In the genomic region with DNA sequence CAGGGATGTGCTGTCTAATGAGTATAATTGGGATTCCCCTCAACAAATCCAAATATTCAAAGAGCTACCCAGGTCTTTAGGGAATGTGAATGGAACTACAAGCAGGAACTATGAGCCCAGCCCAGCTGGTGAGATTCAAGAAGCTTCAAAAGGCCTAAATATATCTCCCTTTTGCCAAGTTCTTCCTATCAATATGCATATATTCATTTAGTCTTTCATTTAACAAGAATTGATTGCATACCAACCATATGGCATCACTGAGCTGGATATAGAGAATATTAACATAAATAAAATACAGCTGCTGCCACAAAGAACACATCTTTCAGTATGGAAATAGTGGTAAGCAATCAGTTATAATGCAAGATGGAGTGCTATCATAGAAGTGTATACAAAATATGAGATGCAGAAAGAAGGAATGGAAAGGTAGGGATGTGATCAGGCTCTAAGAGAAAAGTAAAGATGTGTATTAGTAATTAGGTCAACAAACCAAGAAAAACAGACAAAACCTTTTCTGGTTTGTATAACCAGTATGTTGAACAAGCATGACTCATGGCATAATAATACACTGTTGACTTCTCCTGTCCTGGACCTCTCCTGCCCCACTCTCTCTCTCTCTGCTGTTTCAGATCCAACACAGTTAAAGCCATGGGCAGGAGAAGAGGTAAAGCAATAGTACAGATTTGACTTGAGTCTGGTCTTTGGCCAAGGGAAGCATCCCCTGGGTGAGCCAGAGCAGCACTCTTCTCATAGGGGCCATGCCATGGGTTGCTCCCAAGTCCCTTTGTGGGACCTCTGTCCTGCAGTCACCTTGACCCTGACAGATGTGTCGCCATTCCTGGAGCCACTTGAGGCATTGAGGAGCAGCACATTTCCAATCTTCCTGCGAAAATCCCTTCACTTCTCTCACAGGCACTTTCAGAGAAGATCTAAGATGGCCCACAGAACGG, we compare ENCODE assay signal across 8 cellular contexts. TPM values are rescaled to one million over a fixed set of nuclear protein-coding genes. Genes with fewer than 3 reads are reported as not detected.
DNase-seq lines count a peak whose midpoint lies in the region; ATAC-seq, FAIRE-seq and TF ChIP-seq lines count a peak whose summit lies in the region.

No MANE protein-coding gene starts in this region.

- POLR2A ChIA-PET in K562 (lab: Yijun Ruan, JAX): interaction anchor here (1.3 kb wide), 1 partner anchor 11 kb away, joined by 3 read pairs; no protein-coding TSS in a partner anchor

- H3K9me3 Mint-ChIP-seq in activated naive CD8-positive, alpha-beta T cell treated with anti-CD3 and anti-CD28 coated beads, Interleukin-2, amount 50 U/mL, for 24 hours: no peaks in the 10 kb centered on the region

- TF ChIP-seq RAD21 in K562 (CRISPR knock-in tag; conservative IDR thresholded peaks at IDR 0.05 in 1 of 2, IDR thresholded peaks at IDR 0.05 in 1 of 2): no peak

- no peak overlapping the region for H3K9ac ChIP-seq in HUES6 (ENCODE audit: low read length)
- no peak overlapping the region for H3K9ac ChIP-seq in K562 (ENCODE audit: insufficient read depth in 1 of 2, low read depth in 2 of 2, low read length in 2 of 2)
- H3K9ac ChIP-seq in kidney (ENCODE audit: low read length in 2 of 2): peak overlapping the region in 1 of 2 donors; percentile 31

- H3K36me3 ChIP-seq in HUES6 (ENCODE audit: control insufficient read depth, insufficient read depth, low read length) (no peaks in the 10 kb centered on the region), K562 (ENCODE audit: control insufficient read depth, insufficient read depth, low read length) (no peaks in the 10 kb centered on the region), kidney (ENCODE audit: control insufficient read depth in 1 of 2, insufficient read depth in 2 of 2, low read length in 2 of 2) (no peaks in the 10 kb centered on the region), suprapubic skin (no peaks in the 10 kb centered on the region)

- H3K4me1 ChIP-seq in HUES6 (ENCODE audit: control insufficient read depth, insufficient read depth, low read length) (peaks cover 28% of the 10 kb centered on the region), K562 (replicated peaks in 1 of 2; ENCODE audit: control insufficient read depth in 2 of 2, insufficient read depth in 2 of 2, low read length in 2 of 2) (peaks cover 4 to 53% of the 10 kb centered on the region in 2 experiments; a peak in 4 of 5 replicates), kidney (ENCODE audit: control insufficient read depth in 1 of 2, insufficient read depth in 1 of 2, low read depth in 1 of 2, low read length in 2 of 2) (peaks cover 14 to 26% of the 10 kb centered on the region in 2 donors), suprapubic skin (peaks cover 68% of the 10 kb centered on the region)

- no peak overlapping the region for H3K4me3 Mint-ChIP-seq in activated naive CD8-positive, alpha-beta T cell treated with anti-CD3 and anti-CD28 coated beads, Interleukin-2, amount 50 U/mL, for 24 hours

- H3K9me1 ChIP-seq in K562 (ENCODE audit: control insufficient read depth, insufficient read depth, low read length): no peaks in the 10 kb centered on the region

- DNase-seq in K562 (ENCODE audit: extremely low read depth in 1 of 4, low spot score in 3 of 4) (no peak), kidney (no peak), suprapubic skin (ENCODE audit: low spot score in 2 of 2) (no peak)
- DNase-seq in activated naive CD8-positive, alpha-beta T cell treated with anti-CD3 and anti-CD28 coated beads, Interleukin-2, amount 50 U/mL, for 24 hours: no peak

- H3K4me3 ChIP-seq in HUES6 (ENCODE audit: low read depth, low read length): no peak overlapping the region
- H3K4me3 ChIP-seq in K562: no peak overlapping the region
- no peak overlapping the region for H3K4me3 ChIP-seq in kidney (ENCODE audit: low read length in 2 of 2)
- no peak overlapping the region for H3K4me3 ChIP-seq in suprapubic skin

- no peak for TF ChIP-seq EP300 in K562 (IDR thresholded peaks at IDR 0.05; ENCODE audit: low read length)
- TF ChIP-seq EP300 in suprapubic skin (IDR thresholded peaks at IDR 0.05): no peak

- WGBS in K562 (ENCODE audit: insufficient coverage, low coverage, missing lambda C conversion rate): 50% methylated on average over 3 of the region's 3 CpGs
- WGBS in suprapubic skin: 100% methylated on average over 3 of the region's 3 CpGs

- peaks cover 6% of the 10 kb centered on the region for H3K27me3 Mint-ChIP-seq in activated naive CD8-positive, alpha-beta T cell treated with anti-CD3 and anti-CD28 coated beads, Interleukin-2, amount 50 U/mL, for 24 hours

- no peaks in the 10 kb centered on the region for H3K27me3 ChIP-seq in HUES6 (ENCODE audit: control insufficient read depth, insufficient read depth, low read length)
- no peaks in the 10 kb centered on the region for H3K27me3 ChIP-seq in K562 (ENCODE audit: control insufficient read depth in 2 of 2, insufficient read depth in 2 of 2, low read length in 2 of 2)
- no peaks in the 10 kb centered on the region for H3K27me3 ChIP-seq in suprapubic skin

- peak overlapping the region; percentile 29; the same call in 1 of the 2 replicates for H2AFZ ChIP-seq in K562 (ENCODE audit: low read depth, low read length)

- peaks cover 20% of the 10 kb centered on the region for H3K4me1 Mint-ChIP-seq in activated naive CD8-positive, alpha-beta T cell treated with anti-CD3 and anti-CD28 coated beads, Interleukin-2, amount 50 U/mL, for 24 hours

- TF ChIP-seq CTCF in K562 (IDR thresholded peaks at IDR 0.05 in 2 of 3, conservative IDR thresholded peaks at IDR 0.05 in 1 of 3; ENCODE audit: insufficient read depth in 2 of 3, low read depth in 1 of 3, low read length in 3 of 3): no peak
- TF ChIP-seq CTCF in kidney (IDR thresholded peaks at IDR 0.05; ENCODE audit: borderline replicate concordance, extremely low read depth, insufficient read depth): no peak
- TF ChIP-seq CTCF in suprapubic skin (IDR thresholded peaks at IDR 0.05): no peak

- intact Hi-C loops in K562 (cut with micrococcal nuclease) (no loop called here), kidney (cut with DNase I) (no loop called here)

- H3K27ac ChIP-seq in HUES6 (ENCODE audit: low read depth, low read length) (peak overlapping the region; percentile 96), K562 (ENCODE audit: extremely low read depth, low read depth, low read length) (peak overlapping the region; percentile 80; the same call in 1 of the 3 replicates), kidney (ENCODE audit: low read depth in 2 of 2, low read length in 2 of 2) (peak overlapping the region; percentile 71 to 81), suprapubic skin (peak overlapping the region; percentile 90)

- no peak overlapping the region; the same call in 1 of the 2 replicates for H3K4me2 ChIP-seq in K562 (ENCODE audit: insufficient read depth, low read length)

- ATAC-seq in K562 (no peak), GM19463 (IDR thresholded peaks at IDR 0.05; ENCODE audit: unreplicated experiment) (no peak), GM19035 (IDR thresholded peaks at IDR 0.05; ENCODE audit: unreplicated experiment) (no peak), HG02763 (IDR thresholded peaks at IDR 0.05; ENCODE audit: unreplicated experiment) (no peak)
- no peak for ATAC-seq in activated naive CD8-positive, alpha-beta T cell treated with anti-CD3 and anti-CD28 coated beads, Interleukin-2, amount 50 U/mL, for 24 hours

- H3K9me3 ChIP-seq in HUES6 (ENCODE audit: control insufficient read depth, insufficient read depth, low read depth, low read length) (no peaks in the 10 kb centered on the region; the same call in 1 of the 2 replicates), K562 (replicated peaks; ENCODE audit: control insufficient read depth, insufficient read depth, low read depth, low read length) (no peaks in the 10 kb centered on the region; the same call in 1 of the 2 replicates), kidney (ENCODE audit: control insufficient read depth in 1 of 2, low read length in 2 of 2) (no peaks in the 10 kb centered on the region), suprapubic skin (no peaks in the 10 kb centered on the region)

- TF ChIP-seq POLR2A in K562 (conservative IDR thresholded peaks at IDR 0.05) (no peak), suprapubic skin (IDR thresholded peaks at IDR 0.05) (no peak)

- no peak overlapping the region for H3K27ac Mint-ChIP-seq in activated naive CD8-positive, alpha-beta T cell treated with anti-CD3 and anti-CD28 coated beads, Interleukin-2, amount 50 U/mL, for 24 hours

- BruUV-seq in K562 (replicated peaks; lab: Mats Ljungman, UMichigan): no TSS peak

- no peaks in the 10 kb centered on the region for H3K79me2 ChIP-seq in K562 (ENCODE audit: control insufficient read depth, insufficient read depth, low read length)

- H3K36me3 Mint-ChIP-seq in activated naive CD8-positive, alpha-beta T cell treated with anti-CD3 and anti-CD28 coated beads, Interleukin-2, amount 50 U/mL, for 24 hours (ENCODE audit: low read depth): no peaks in the 10 kb centered on the region

- in situ Hi-C loops in K562 (cut with MboI): no loop called here

- H4K20me1 ChIP-seq in K562 (replicated peaks; ENCODE audit: control insufficient read depth, insufficient read depth, low read length): no peaks in the 10 kb centered on the region

- no peak for FAIRE-seq in K562 (lab: Jason Lieb, UNC)
- no peak for FAIRE-seq in kidney (lab: Jason Lieb, UNC)

- CTCF ChIA-PET in K562 (lab: Yijun Ruan, JAX; ENCODE audit: low intra/inter-chr PET ratio): no interaction called here

TF ChIP-seq in K562, 482 proteins besides CTCF, POLR2A, EP300 and RAD21 (continues in another document):
- peak; percentile 41; the same call in 1 of the 2 replicates for TF ChIP-seq SMARCA4 (IDR thresholded peaks at IDR 0.05)

RNA-seq across cellular contexts. Expression of a gene that starts 58.6 kb away (rescaled TPM):
- total RNA-seq in K562 (2011; cell fraction: chromatin; rRNA removed; ENCODE audit: low replicate concordance): not detected in 2 replicates
- 0.13 TPM in 1 of 2 replicates, not detected in the other for total RNA-seq in K562 (2011; cell fraction: nucleolus; rRNA removed)
- not detected in 2 replicates for total RNA-seq in K562 (2011; cell fraction: nucleoplasm; rRNA removed)
- total RNA-seq in K562 (2014; rRNA removed) (0.05 and 0.16 TPM in 2 replicates), K562 (2014; rRNA removed; fragmentation: Illumina TruSeq; extraction: Trizol) (0.11 and 0.16 TPM in 2 replicates), K562 (2015; rRNA removed; fragmentation: Illumina TruSeq; extraction: Trizol) (0.14 and 0.23 TPM in 2 replicates), K562 (2021) (0.51 and 0.58 TPM in 2 replicates), kidney (54.6 TPM), suprapubic skin (10 to 100 TPM; 13.0 to 29.1 (median 18.9) TPM)
- polyA plus RNA-seq in K562 (2011; rRNA removed) (not detected in 2 replicates), K562 (2014; fragmentation: Illumina TruSeq; extraction: Trizol) (0.19 and 0.24 TPM in 2 replicates), K562 (2014; fragmentation: Nextera tagmentation; extraction: Ambion mirVana) (under 1 TPM; 0.04 to 0.11 TPM), K562 (2014; rRNA removed) (0.03 TPM in 1 of 2 replicates, not detected in the other), kidney (ENCODE audit: insufficient read depth, low read depth, low replicate concordance) (53.4 TPM)
- 0.03 and 0.12 TPM in 2 replicates for polyA plus RNA-seq in K562 (2011; cell fraction: cytosol; rRNA removed)
- 0.06 TPM in 1 of 2 replicates, not detected in the other for polyA plus RNA-seq in K562 (2011; cell fraction: nucleus; rRNA removed)
- polyA plus RNA-seq in K562 (2012): 0.33 and 0.69 TPM in 2 replicates
- 0.03 TPM in 1 of 2 replicates, not detected in the other for polyA minus RNA-seq in K562 (2011; rRNA and poly(A)+ RNA removed)
- 2.6 and 3.0 TPM in 2 replicates for polyA minus RNA-seq in K562 (2011; cell fraction: cytosol; rRNA and poly(A)+ RNA removed)
- 0.13 and 0.33 TPM in 2 replicates for polyA minus RNA-seq in K562 (2011; cell fraction: nucleus; rRNA and poly(A)+ RNA removed)

Comparison
In these comparisons a context has a peak if more than half of its experiments do, and no peak if none do; other contexts are left out.
1. RNA of a gene that starts 58.6 kb away (total RNA-seq): 54.6 TPM in kidney (single experiment) and 13.0 to 29.1 TPM in suprapubic skin; 0.05 to 0.58 TPM in K562; every median in the first group is over 4 times any median in the second.
2. Peak in every context shown above with its lines, with median percentiles within 50 percentile points of each other: H3K27ac ChIP-seq.